Comparison of ENCODE assay signal across 1 cellular context in the genomic region with DNA sequence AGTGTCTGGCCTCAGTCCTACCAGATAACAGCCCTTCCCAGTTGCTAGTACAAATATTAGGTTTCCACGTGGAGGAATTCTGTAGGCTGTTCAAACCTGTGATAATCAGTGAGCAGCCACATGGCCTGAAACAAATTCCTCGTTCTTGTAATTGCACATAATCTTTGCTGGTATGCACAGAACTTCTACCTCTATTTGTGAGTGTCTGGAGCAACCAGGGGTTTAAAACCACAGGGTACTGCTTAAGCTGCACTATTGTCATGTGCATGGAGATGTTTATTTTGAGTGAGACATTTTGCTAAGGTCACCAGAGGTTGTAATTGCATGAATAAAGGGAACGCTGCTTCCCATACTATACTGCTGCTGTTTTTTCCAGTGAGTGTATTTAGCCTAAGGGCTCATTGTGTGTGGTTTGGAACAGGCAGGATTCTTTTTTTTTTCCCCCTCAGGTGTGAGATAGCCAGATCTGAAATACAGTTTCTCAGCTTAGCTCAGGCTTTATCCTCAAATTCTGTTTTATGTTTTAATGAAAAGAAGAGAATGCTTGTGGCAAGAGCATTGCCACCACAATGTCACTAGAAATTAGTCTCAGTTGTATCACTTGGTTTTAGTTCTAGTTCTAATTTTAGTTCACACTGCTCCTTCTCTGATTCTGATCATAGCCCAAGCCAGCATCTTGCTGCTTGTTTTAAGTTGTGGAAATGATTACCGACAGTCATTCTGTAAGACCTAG.
TF ChIP-seq lines count a peak whose summit lies in the region.

No MANE protein-coding gene starts in this region.

TF ChIP-seq in H1, 55 proteins besides CTCF, POLR2A, EP300 and RAD21 (continued from another document):
- TF ChIP-seq, protein P1, sequence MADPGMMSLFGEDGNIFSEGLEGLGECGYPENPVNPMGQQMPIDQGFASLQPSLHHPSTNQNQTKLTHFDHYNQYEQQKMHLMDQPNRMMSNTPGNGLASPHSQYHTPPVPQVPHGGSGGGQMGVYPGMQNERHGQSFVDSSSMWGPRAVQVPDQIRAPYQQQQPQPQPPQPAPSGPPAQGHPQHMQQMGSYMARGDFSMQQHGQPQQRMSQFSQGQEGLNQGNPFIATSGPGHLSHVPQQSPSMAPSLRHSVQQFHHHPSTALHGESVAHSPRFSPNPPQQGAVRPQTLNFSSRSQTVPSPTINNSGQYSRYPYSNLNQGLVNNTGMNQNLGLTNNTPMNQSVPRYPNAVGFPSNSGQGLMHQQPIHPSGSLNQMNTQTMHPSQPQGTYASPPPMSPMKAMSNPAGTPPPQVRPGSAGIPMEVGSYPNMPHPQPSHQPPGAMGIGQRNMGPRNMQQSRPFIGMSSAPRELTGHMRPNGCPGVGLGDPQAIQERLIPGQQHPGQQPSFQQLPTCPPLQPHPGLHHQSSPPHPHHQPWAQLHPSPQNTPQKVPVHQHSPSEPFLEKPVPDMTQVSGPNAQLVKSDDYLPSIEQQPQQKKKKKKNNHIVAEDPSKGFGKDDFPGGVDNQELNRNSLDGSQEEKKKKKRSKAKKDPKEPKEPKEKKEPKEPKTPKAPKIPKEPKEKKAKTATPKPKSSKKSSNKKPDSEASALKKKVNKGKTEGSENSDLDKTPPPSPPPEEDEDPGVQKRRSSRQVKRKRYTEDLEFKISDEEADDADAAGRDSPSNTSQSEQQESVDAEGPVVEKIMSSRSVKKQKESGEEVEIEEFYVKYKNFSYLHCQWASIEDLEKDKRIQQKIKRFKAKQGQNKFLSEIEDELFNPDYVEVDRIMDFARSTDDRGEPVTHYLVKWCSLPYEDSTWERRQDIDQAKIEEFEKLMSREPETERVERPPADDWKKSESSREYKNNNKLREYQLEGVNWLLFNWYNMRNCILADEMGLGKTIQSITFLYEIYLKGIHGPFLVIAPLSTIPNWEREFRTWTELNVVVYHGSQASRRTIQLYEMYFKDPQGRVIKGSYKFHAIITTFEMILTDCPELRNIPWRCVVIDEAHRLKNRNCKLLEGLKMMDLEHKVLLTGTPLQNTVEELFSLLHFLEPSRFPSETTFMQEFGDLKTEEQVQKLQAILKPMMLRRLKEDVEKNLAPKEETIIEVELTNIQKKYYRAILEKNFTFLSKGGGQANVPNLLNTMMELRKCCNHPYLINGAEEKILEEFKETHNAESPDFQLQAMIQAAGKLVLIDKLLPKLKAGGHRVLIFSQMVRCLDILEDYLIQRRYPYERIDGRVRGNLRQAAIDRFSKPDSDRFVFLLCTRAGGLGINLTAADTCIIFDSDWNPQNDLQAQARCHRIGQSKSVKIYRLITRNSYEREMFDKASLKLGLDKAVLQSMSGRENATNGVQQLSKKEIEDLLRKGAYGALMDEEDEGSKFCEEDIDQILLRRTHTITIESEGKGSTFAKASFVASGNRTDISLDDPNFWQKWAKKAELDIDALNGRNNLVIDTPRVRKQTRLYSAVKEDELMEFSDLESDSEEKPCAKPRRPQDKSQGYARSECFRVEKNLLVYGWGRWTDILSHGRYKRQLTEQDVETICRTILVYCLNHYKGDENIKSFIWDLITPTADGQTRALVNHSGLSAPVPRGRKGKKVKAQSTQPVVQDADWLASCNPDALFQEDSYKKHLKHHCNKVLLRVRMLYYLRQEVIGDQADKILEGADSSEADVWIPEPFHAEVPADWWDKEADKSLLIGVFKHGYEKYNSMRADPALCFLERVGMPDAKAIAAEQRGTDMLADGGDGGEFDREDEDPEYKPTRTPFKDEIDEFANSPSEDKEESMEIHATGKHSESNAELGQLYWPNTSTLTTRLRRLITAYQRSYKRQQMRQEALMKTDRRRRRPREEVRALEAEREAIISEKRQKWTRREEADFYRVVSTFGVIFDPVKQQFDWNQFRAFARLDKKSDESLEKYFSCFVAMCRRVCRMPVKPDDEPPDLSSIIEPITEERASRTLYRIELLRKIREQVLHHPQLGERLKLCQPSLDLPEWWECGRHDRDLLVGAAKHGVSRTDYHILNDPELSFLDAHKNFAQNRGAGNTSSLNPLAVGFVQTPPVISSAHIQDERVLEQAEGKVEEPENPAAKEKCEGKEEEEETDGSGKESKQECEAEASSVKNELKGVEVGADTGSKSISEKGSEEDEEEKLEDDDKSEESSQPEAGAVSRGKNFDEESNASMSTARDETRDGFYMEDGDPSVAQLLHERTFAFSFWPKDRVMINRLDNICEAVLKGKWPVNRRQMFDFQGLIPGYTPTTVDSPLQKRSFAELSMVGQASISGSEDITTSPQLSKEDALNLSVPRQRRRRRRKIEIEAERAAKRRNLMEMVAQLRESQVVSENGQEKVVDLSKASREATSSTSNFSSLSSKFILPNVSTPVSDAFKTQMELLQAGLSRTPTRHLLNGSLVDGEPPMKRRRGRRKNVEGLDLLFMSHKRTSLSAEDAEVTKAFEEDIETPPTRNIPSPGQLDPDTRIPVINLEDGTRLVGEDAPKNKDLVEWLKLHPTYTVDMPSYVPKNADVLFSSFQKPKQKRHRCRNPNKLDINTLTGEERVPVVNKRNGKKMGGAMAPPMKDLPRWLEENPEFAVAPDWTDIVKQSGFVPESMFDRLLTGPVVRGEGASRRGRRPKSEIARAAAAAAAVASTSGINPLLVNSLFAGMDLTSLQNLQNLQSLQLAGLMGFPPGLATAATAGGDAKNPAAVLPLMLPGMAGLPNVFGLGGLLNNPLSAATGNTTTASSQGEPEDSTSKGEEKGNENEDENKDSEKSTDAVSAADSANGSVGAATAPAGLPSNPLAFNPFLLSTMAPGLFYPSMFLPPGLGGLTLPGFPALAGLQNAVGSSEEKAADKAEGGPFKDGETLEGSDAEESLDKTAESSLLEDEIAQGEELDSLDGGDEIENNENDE (IDR thresholded peaks at IDR 0.05; ENCODE audit: insufficient replicate concordance, low read length): no peak
- TF ChIP-seq JUN (IDR thresholded peaks at IDR 0.05; ENCODE audit: low read depth, low read length) (no peak), HDAC6 (IDR thresholded peaks at IDR 0.05; ENCODE audit: low read depth, low read length) (no peak), RXRA (IDR thresholded peaks at IDR 0.05; ENCODE audit: insufficient read depth, low read depth, low read length) (no peak), CREB1 (IDR thresholded peaks at IDR 0.05) (no peak), HDAC2 (IDR thresholded peaks at IDR 0.05; ENCODE audit: borderline replicate concordance in 1 of 2, low read depth in 2 of 2, low read length in 2 of 2) (no peak), TBP (IDR thresholded peaks at IDR 0.05; ENCODE audit: low read depth, low read length) (no peak), ZNF274 (IDR thresholded peaks at IDR 0.05; ENCODE audit: borderline replicate concordance, extremely low read depth, low read length) (no peak), CHD1 (IDR thresholded peaks at IDR 0.05; ENCODE audit: low read depth, low read length) (no peak), KDM4A (IDR thresholded peaks at IDR 0.05; ENCODE audit: low read depth, low read length, severe bottlenecking) (no peak), GTF2F1 (IDR thresholded peaks at IDR 0.05; ENCODE audit: borderline replicate concordance, low read depth, low read length) (no peak), TCF12 (IDR thresholded peaks at IDR 0.05; ENCODE audit: low read depth, low read length) (no peak), RNF2 (IDR thresholded peaks at IDR 0.05; ENCODE audit: borderline replicate concordance, low read depth, low read length, missing control alignments, poor library complexity, severe bottlenecking) (no peak), CBX8 (IDR thresholded peaks at IDR 0.05; ENCODE audit: borderline replicate concordance, low read depth, low read length) (no peak)
- TF ChIP-seq, protein P2, sequence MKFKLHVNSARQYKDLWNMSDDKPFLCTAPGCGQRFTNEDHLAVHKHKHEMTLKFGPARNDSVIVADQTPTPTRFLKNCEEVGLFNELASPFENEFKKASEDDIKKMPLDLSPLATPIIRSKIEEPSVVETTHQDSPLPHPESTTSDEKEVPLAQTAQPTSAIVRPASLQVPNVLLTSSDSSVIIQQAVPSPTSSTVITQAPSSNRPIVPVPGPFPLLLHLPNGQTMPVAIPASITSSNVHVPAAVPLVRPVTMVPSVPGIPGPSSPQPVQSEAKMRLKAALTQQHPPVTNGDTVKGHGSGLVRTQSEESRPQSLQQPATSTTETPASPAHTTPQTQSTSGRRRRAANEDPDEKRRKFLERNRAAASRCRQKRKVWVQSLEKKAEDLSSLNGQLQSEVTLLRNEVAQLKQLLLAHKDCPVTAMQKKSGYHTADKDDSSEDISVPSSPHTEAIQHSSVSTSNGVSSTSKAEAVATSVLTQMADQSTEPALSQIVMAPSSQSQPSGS (IDR thresholded peaks at IDR 0.05; ENCODE audit: low read length): no peak
